23 cellular contexts compared by ENCODE assay signal in genomic region chr10:78269061-78269460, GRCh38.
"Had no signal": no experiment of that assay in that cellular context is flagged by ENCODE, and none has a peak within 500 bp of the region (broad histone marks: within the 10 kb centered on the region; RNA-seq: fewer than 3 reads in every experiment).

No MANE protein-coding gene starts in this region.

- H3K9me3 ChIP-seq: colonic mucosa, gastrocnemius medialis, prostate gland, testis, tibial artery, upper lobe of left lung had no signal

- H3K9ac ChIP-seq: neural progenitor cell had no signal

- H3K36me3 ChIP-seq: colonic mucosa, gastrocnemius medialis, neural progenitor cell, prostate gland, sigmoid colon, tibial artery, upper lobe of left lung had no signal

- H3K4me2 ChIP-seq: neural progenitor cell had no signal

- ATAC-seq: esophagus mucosa; gastrocnemius medialis; left lobe of liver; naive thymus-derived CD4-positive, alpha-beta T cell; right cardiac atrium; stimulated activated memory B cell treated with anti-CD40 and anti-IgM and Interleukin-4, amounts not matched to agents 10 μg/mL and 1 μg/mL and 100 μg/mL, for 72 hours; stimulated activated naive CD8-positive, alpha-beta T cell treated with anti-CD3 and anti-CD28 coated beads, Interleukin-15, Interleukin-2, amounts not matched to agents 100 U/mL and 50 U/mL, for 24 hours had no signal

- H2AFZ ChIP-seq: neural progenitor cell had no signal

- H3K27ac ChIP-seq: colonic mucosa, epithelial cell of prostate, gastrocnemius medialis, neural progenitor cell, prostate gland, testis, tibial artery, upper lobe of left lung had no signal

- H3K4me3 ChIP-seq: colonic mucosa, gastrocnemius medialis, lung, neural progenitor cell, prostate gland, sigmoid colon, testis, tibial artery, upper lobe of left lung had no signal

- H3K27me3 ChIP-seq: colonic mucosa, gastrocnemius medialis, neural progenitor cell, sigmoid colon, testis, tibial artery, upper lobe of left lung had no signal

- H3K4me1 ChIP-seq: colonic mucosa, neural progenitor cell, prostate gland, testis, tibial artery, upper lobe of left lung had no signal

- DNase-seq: colonic mucosa; effector CD8-positive, alpha-beta T cell; endodermal cell; foreskin fibroblast; gastrocnemius medialis; head of caudate nucleus; naive thymus-derived CD4-positive, alpha-beta T cell; right cardiac atrium; sigmoid colon; stimulated activated CD4-positive, alpha-beta T cell treated with anti-CD3 and anti-CD28 coated beads, Interleukin-2, amount 100 ng/mL, for 24 hours; stimulated activated CD4-positive, alpha-beta T cell treated with anti-CD3 and anti-CD28 coated beads, Interleukin-4, amount 100 ng/mL, for 24 hours; stimulated activated naive CD8-positive, alpha-beta T cell treated with anti-CD3 and anti-CD28 coated beads, Interleukin-15, Interleukin-2, amounts not matched to agents 100 U/mL and 50 U/mL, for 24 hours; substantia nigra; testis; tibial artery; upper lobe of left lung had no signal
